Comparison of ENCODE assay signal across 9 cellular contexts in genomic region chr18:9292047-9292446, GRCh38.
"Had no signal": no experiment of that assay in that cellular context is flagged by ENCODE, and none has a peak within 500 bp of the region (broad histone marks: within the 10 kb centered on the region; RNA-seq: fewer than 3 reads in every experiment).

No MANE protein-coding gene starts in this region.

- H3K4me2 ChIP-seq: GM23338, KMS-11 had no signal

- H3K9ac ChIP-seq: KMS-11 had no signal

- DNase-seq: H9, HCEC 1CT, Karpas-422, KBM-7 had no signal

- H3K4me3 ChIP-seq: GM23338 had no signal

- H2AFZ ChIP-seq: GM23338 had no signal

- ATAC-seq: GM23338 had no signal

- FAIRE-seq: H1, H54, HTR-8/SVneo had no signal

- H3K27ac ChIP-seq: KMS-11 had no signal
